Comparison of ENCODE assay signal across 22 cellular contexts in the genomic region with DNA sequence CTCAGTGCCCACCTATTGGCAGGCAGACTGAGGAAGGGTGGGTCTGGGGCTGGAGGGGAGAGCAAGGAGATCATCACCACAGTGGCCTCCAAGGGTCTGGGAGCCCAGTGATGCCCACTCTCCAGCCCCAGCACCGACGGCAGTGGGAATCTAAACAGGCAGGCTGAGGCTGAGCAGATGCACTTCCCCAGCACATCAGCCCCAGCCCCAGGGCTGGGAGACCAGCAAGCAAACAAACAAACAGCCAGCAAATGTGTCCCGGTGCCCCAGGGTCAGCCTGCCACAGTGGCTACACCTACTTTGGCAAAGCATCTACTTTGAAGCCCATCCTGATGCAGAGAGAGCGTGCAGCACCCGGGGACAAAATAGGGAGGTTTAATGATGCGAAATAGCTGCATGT.
"Had no signal": no experiment of that assay in that cellular context is flagged by ENCODE, and none has a peak within 500 bp of the region (broad histone marks: within the 10 kb centered on the region; RNA-seq: fewer than 3 reads in every experiment).

No MANE protein-coding gene starts in this region.

- ATAC-seq: activated CD8-positive, alpha-beta T cell treated with anti-CD3 and anti-CD28 coated beads for 36 hours; activated naive CD8-positive, alpha-beta T cell treated with anti-CD3 and anti-CD28 coated beads, Interleukin-2, amount 50 U/mL, for 24 hours; activated T-cell treated with anti-CD3 and anti-CD28 coated beads, Interleukin-2, amount 50 U/mL, for 4 hours; effector memory CD8-positive, alpha-beta T cell; gastrocnemius medialis; left lung; lower lobe of right lung; natural killer cell; right cardiac atrium had no signal

- H3K9me3 ChIP-seq: gastrocnemius medialis, left lung, lower lobe of right lung, spleen, suprapubic skin, tibial artery had no signal

- DNase-seq: activated B cell treated with CpG ODN at 0.5 μM for 24 hours; activated CD4-positive, alpha-beta T cell treated with anti-CD3 and anti-CD28 coated beads, Interleukin-2, amount 50 U/mL, for 1 hour; activated CD8-positive, alpha-beta T cell treated with anti-CD3 and anti-CD28 coated beads for 36 hours; activated naive CD8-positive, alpha-beta T cell treated with anti-CD3 and anti-CD28 coated beads, Interleukin-2, amount 50 U/mL, for 24 hours; activated T-cell treated with anti-CD3 and anti-CD28 coated beads, Interleukin-2, amount 50 U/mL, for 4 hours; amygdala; caudate nucleus; cortex of kidney; effector memory CD8-positive, alpha-beta T cell; erythroblast; gastrocnemius medialis; glutamatergic neuron; left lung; lower lobe of right lung; mesenchymal stem cell; natural killer cell; right cardiac atrium; spleen; stimulated activated naive CD4-positive, alpha-beta T cell; tibial artery had no signal

- H3K36me3 ChIP-seq: gastrocnemius medialis, left lung, lower lobe of right lung, spleen, suprapubic skin, tibial artery had no signal

- H3K4me1 ChIP-seq: gastrocnemius medialis, left lung, lower lobe of right lung, spleen, suprapubic skin, tibial artery had no signal

- H3K4me3 ChIP-seq: gastrocnemius medialis, left lung, lower lobe of right lung, spleen, suprapubic skin, tibial artery had no signal

- FAIRE-seq: islet of Langerhans had no signal

- H3K27ac ChIP-seq: gastrocnemius medialis, left lung, lower lobe of right lung, spleen, suprapubic skin, tibial artery had no signal
